36 cellular contexts compared by ENCODE assay signal in genomic region chr2:26335231-26335630, GRCh38. TPM values are rescaled to one million over a fixed set of nuclear protein-coding genes. Genes with fewer than 3 reads are reported as not detected.
"Had no signal": no experiment of that assay in that cellular context is flagged by ENCODE, and none has a peak within 500 bp of the region (broad histone marks: within the 10 kb centered on the region; RNA-seq: fewer than 3 reads in every experiment).

No MANE protein-coding gene starts in this region.

- H3K27ac ChIP-seq: PC-9, RWPE1, VCaP had no signal

- DNase-seq: activated B cell treated with CpG ODN at 0.5 μM for 24 hours; activated CD4-positive, alpha-beta memory T cell treated with anti-CD3 and anti-CD28 coated beads, Interleukin-2, amount 10 ng/mL, durations not matched to agents 7 days and 5 days; activated CD4-positive, alpha-beta T cell treated with anti-CD3 and anti-CD28 coated beads for 1 hour; activated CD4-positive, alpha-beta T cell treated with anti-CD3 and anti-CD28 coated beads for 48 hours; activated CD8-positive, alpha-beta memory T cell treated with anti-CD3 and anti-CD28 coated beads for 24 hours; activated CD8-positive, alpha-beta memory T cell treated with anti-CD3 and anti-CD28 coated beads, Interleukin-2, amount 10 ng/mL, durations not matched to agents 7 days and 5 days; activated CD8-positive, alpha-beta memory T cell treated with anti-CD3 and anti-CD28 coated beads, Interleukin-2, amount 50 U/mL, for 48 hours; activated effector memory CD4-positive, alpha-beta T cell treated with Interleukin-2 at 50 U/mL for 16 hours; activated naive CD4-positive, alpha-beta T cell treated with anti-CD3 and anti-CD28 coated beads, Interleukin-2, amount 10 ng/mL, durations not matched to agents 7 days and 5 days; activated naive CD8-positive, alpha-beta T cell treated with anti-CD3 and anti-CD28 coated beads, Interleukin-2, amount 50 U/mL, for 24 hours; activated T-cell treated with anti-CD3 and anti-CD28 coated beads, Interleukin-2, amount 50 U/mL, for 48 hours; anterior cingulate cortex; caudate nucleus; Kasumi-1; KG1; MM.1S; MV-4-11; NCI-H1092; NCI-H1436 treated with DMSO at 0.1 percent for 48 hours; NCI-H1694 treated with DMSO at 0.1 percent for 48 hours; NCI-H2029; NCI-H345; NCI-H524 treated with DMSO at 0.1 percent for 48 hours; PC-9; SIG-M5; T-helper 1 cell; T-helper 2 cell; T-helper 9 cell had no signal

- H3K4me2 ChIP-seq: PC-9 had no signal

- ATAC-seq: activated CD8-positive, alpha-beta memory T cell treated with anti-CD3 and anti-CD28 coated beads, Interleukin-2, amount 10 ng/mL, durations not matched to agents 7 days and 5 days; activated naive CD8-positive, alpha-beta T cell treated with anti-CD3 and anti-CD28 coated beads, Interleukin-2, amount 50 U/mL, for 24 hours; Right ventricle myocardium inferior; SK-N-SH treated with all-trans-retinoic acid at 6 μM for 48 hours had no signal

- FAIRE-seq: bronchial epithelial cell, RCC 7860 had no signal

- H2AFZ ChIP-seq: PC-9 had no signal

- H3K4me3 ChIP-seq: PC-9 had no signal

RNA-seq across cellular contexts. Expression of gene ADGRF3, which starts 11.4 kb away (rescaled TPM):
- total RNA-seq: bronchial epithelial cell, NCI-H460, SK-MEL-5 had no signal
